ENCODE assay signal across 1 cellular context in genomic region chr20:50722466-50723155, GRCh38.
TF ChIP-seq lines count a peak whose summit lies in the region.

No MANE protein-coding gene starts in this region.

TF ChIP-seq in GM12878, 131 proteins besides CTCF, POLR2A, EP300 and RAD21:
- TF ChIP-seq ASH2L (IDR thresholded peaks at IDR 0.05; ENCODE audit: borderline replicate concordance, low read depth): no peak
- TF ChIP-seq RBBP5 (conservative IDR thresholded peaks at IDR 0.05): no peak
- no peak for TF ChIP-seq CBX5 (IDR thresholded peaks at IDR 0.05; ENCODE audit: low read depth)
- no peak for TF ChIP-seq CHD4 (IDR thresholded peaks at IDR 0.05)
- no peak for TF ChIP-seq TAF1 (IDR thresholded peaks at IDR 0.05; ENCODE audit: borderline replicate concordance, low read depth, low read length)
- no peak for TF ChIP-seq RUNX3 (IDR thresholded peaks at IDR 0.05; ENCODE audit: low read length)
- TF ChIP-seq NFXL1 (IDR thresholded peaks at IDR 0.05; ENCODE audit: borderline replicate concordance): peak; percentile 15; the same call in 1 of the 2 replicates
- no peak for TF ChIP-seq YY1 (IDR thresholded peaks at IDR 0.05; ENCODE audit: low read depth, low read length)
- TF ChIP-seq MLLT1 (IDR thresholded peaks at IDR 0.05): no peak
- no peak for TF ChIP-seq NBN (IDR thresholded peaks at IDR 0.05)
- 0 out of 4 replicates have a peak, but pooled peaks of 1 of the 2 experiments have one; percentile 15 for TF ChIP-seq ETV6 (conservative IDR thresholded peaks at IDR 0.05 in 1 of 2, IDR thresholded peaks at IDR 0.05 in 1 of 2; ENCODE audit: borderline replicate concordance in 1 of 2, low read depth in 1 of 2)
- no peak for TF ChIP-seq HDAC2 (IDR thresholded peaks at IDR 0.05)
TF ChIP-seq in GM12878: peak in this region for 2.
